ENCODE assay signal across 32 cellular contexts in the genomic region with DNA sequence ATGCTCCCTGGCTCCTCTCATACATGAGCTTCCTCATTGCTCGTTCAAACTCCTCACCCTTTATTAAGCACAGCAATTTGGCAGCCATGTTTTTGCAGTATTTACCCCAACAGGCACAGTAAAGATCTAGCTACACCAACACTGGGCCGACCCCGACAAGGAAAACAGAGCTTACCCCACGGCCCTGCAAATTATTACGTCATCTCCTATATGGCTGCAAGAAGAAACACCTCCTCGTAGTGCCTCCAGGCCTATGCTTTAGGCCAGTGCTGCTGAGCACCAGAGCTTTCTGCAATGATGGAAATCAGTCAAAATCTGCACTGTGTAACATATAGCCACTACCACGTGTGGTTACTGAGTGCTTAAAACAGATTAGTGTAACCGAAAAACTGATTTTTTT. TPM values are rescaled to one million over a fixed set of nuclear protein-coding genes. Genes with fewer than 3 reads are reported as not detected.
"Had no signal": no experiment of that assay in that cellular context is flagged by ENCODE, and none has a peak within 500 bp of the region (broad histone marks: within the 10 kb centered on the region; RNA-seq: fewer than 3 reads in every experiment).

No MANE protein-coding gene starts in this region.

- H3K36me3 Mint-ChIP-seq: activated naive CD8-positive, alpha-beta T cell had no signal

- H3K36me3 ChIP-seq: brain microvascular endothelial cell, esophagus muscularis mucosa, gastrocnemius medialis, heart left ventricle had no signal

- H3K4me1 Mint-ChIP-seq: activated CD4-positive, alpha-beta T cell treated with anti-CD3 and anti-CD28 coated beads for 36 hours; activated T-helper 17 cell treated with anti-CD3 and anti-CD28 coated beads, Interleukin-2, amount 50 U/mL, for 72 hours; central memory CD8-positive, alpha-beta T cell had no signal

- DNase-seq: activated CD4-positive, alpha-beta T cell treated with anti-CD3 and anti-CD28 coated beads for 36 hours; activated CD4-positive, alpha-beta T cell treated with anti-CD3 and anti-CD28 coated beads, Interleukin-2, amount 10 ng/mL, durations not matched to agents 7 days and 5 days; activated CD4-positive, alpha-beta T cell treated with anti-CD3 and anti-CD28 coated beads, Interleukin-2, amount 50 U/mL, for 4 hours; activated CD4-positive, CD25-positive, alpha-beta regulatory T cell; activated CD4-positive, CD25-positive, alpha-beta regulatory T cell treated with anti-CD3 and anti-CD28 coated beads, Interleukin-2, amount 50 U/mL, for 72 hours; activated CD8-positive, alpha-beta memory T cell treated with anti-CD3 and anti-CD28 coated beads for 24 hours; activated CD8-positive, alpha-beta T cell treated with anti-CD3 and anti-CD28 coated beads for 36 hours; activated effector memory CD4-positive, alpha-beta T cell treated with Interleukin-2 at 50 U/mL for 16 hours; activated gamma-delta T cell treated with Interleukin-2 at 50 U/mL for 16 hours; activated naive CD4-positive, alpha-beta T cell treated with anti-CD3 and anti-CD28 coated beads, Interleukin-2, amount 50 U/mL, for 16 hours; activated naive CD4-positive, alpha-beta T cell treated with Interleukin-2 at 50 U/mL for 16 hours; activated T-cell treated with anti-CD3 and anti-CD28 coated beads, Interleukin-2, amount 50 U/mL, for 4 hours; amniotic stem cell; anterior cingulate cortex; brain microvascular endothelial cell; effector CD4-positive, alpha-beta T cell; effector memory CD8-positive, alpha-beta T cell; erythroblast; foreskin keratinocyte; gastrocnemius medialis; glutamatergic neuron; heart left ventricle; T-helper 2 cell had no signal

- H3K4me3 Mint-ChIP-seq: activated CD4-positive, alpha-beta T cell treated with anti-CD3 and anti-CD28 coated beads for 36 hours; activated CD4-positive, alpha-beta T cell treated with anti-CD3 and anti-CD28 coated beads, Interleukin-2, amount 10 ng/mL, durations not matched to agents 7 days and 5 days; activated CD8-positive, alpha-beta T cell treated with anti-CD3 and anti-CD28 coated beads for 36 hours; activated naive CD8-positive, alpha-beta T cell; activated T-cell treated with anti-CD3 and anti-CD28 coated beads, Interleukin-2, amount 50 U/mL, for 4 hours; activated T-helper 17 cell treated with anti-CD3 and anti-CD28 coated beads, Interleukin-2, amount 50 U/mL, for 72 hours; central memory CD8-positive, alpha-beta T cell; dendritic cell treated with granulocyte-macrophage colony-stimulating factor and Interleukin-4, amounts not matched to agents 40 ng/mL and 50 ng/mL, for 4 days; effector memory CD8-positive, alpha-beta T cell had no signal

- H3K4me3 ChIP-seq: coronary artery, esophagus muscularis mucosa, gastrocnemius medialis, heart left ventricle had no signal

- H3K9me3 Mint-ChIP-seq: activated CD4-positive, alpha-beta T cell treated with anti-CD3 and anti-CD28 coated beads, Interleukin-2, amount 10 ng/mL, durations not matched to agents 7 days and 5 days; activated CD8-positive, alpha-beta T cell treated with anti-CD3 and anti-CD28 coated beads for 36 hours; activated T-cell treated with anti-CD3 and anti-CD28 coated beads, Interleukin-2, amount 50 U/mL, for 4 hours; activated T-helper 17 cell treated with anti-CD3 and anti-CD28 coated beads, Interleukin-2, amount 50 U/mL, for 72 hours; central memory CD8-positive, alpha-beta T cell; dendritic cell treated with granulocyte-macrophage colony-stimulating factor and Interleukin-4, amounts not matched to agents 40 ng/mL and 50 ng/mL, for 4 days; effector memory CD8-positive, alpha-beta T cell had no signal

- H3K4me1 ChIP-seq: gastrocnemius medialis had no signal

- H3K27ac ChIP-seq: brain microvascular endothelial cell, coronary artery, esophagus muscularis mucosa, foreskin keratinocyte, gastrocnemius medialis, heart left ventricle had no signal

- ATAC-seq: activated CD4-positive, alpha-beta T cell treated with anti-CD3 and anti-CD28 coated beads for 36 hours; activated CD8-positive, alpha-beta T cell treated with anti-CD3 and anti-CD28 coated beads for 36 hours; activated T-cell treated with anti-CD3 and anti-CD28 coated beads, Interleukin-2, amount 50 U/mL, for 4 hours; activated T-helper 17 cell treated with anti-CD3 and anti-CD28 coated beads, Interleukin-2, amount 50 U/mL, for 72 hours; effector memory CD8-positive, alpha-beta T cell; foreskin keratinocyte; gastrocnemius medialis; heart left ventricle had no signal

- H3K9me3 ChIP-seq: esophagus muscularis mucosa, gastrocnemius medialis, heart left ventricle had no signal

- H3K27ac Mint-ChIP-seq: activated CD4-positive, alpha-beta T cell treated with anti-CD3 and anti-CD28 coated beads for 36 hours; activated CD4-positive, alpha-beta T cell treated with anti-CD3 and anti-CD28 coated beads, Interleukin-2, amount 10 ng/mL, durations not matched to agents 7 days and 5 days; activated CD8-positive, alpha-beta T cell treated with anti-CD3 and anti-CD28 coated beads for 36 hours; activated naive CD8-positive, alpha-beta T cell; activated T-helper 17 cell treated with anti-CD3 and anti-CD28 coated beads, Interleukin-2, amount 50 U/mL, for 72 hours; dendritic cell treated with granulocyte-macrophage colony-stimulating factor and Interleukin-4, amounts not matched to agents 40 ng/mL and 50 ng/mL, for 4 days; effector memory CD8-positive, alpha-beta T cell had no signal

RNA-seq across cellular contexts. Expression of gene TMC2, which starts 26.7 kb away (rescaled TPM):
- total RNA-seq: activated CD4-positive, alpha-beta T cell treated with anti-CD3 and anti-CD28 coated beads for 36 hours; activated CD4-positive, alpha-beta T cell treated with anti-CD3 and anti-CD28 coated beads, Interleukin-2, amount 10 ng/mL, durations not matched to agents 7 days and 5 days; activated CD8-positive, alpha-beta T cell treated with anti-CD3 and anti-CD28 coated beads for 36 hours; activated T-cell treated with anti-CD3 and anti-CD28 coated beads, Interleukin-2, amount 50 U/mL, for 4 hours; activated T-helper 17 cell treated with anti-CD3 and anti-CD28 coated beads, Interleukin-2, amount 50 U/mL, for 72 hours; astrocyte; bronchial epithelial cell; cardiac septum; foreskin keratinocyte; heart left ventricle had no signal
- polyA plus RNA-seq: foreskin keratinocyte, heart left ventricle had no signal
